23 cellular contexts compared by ENCODE assay signal in the genomic region with DNA sequence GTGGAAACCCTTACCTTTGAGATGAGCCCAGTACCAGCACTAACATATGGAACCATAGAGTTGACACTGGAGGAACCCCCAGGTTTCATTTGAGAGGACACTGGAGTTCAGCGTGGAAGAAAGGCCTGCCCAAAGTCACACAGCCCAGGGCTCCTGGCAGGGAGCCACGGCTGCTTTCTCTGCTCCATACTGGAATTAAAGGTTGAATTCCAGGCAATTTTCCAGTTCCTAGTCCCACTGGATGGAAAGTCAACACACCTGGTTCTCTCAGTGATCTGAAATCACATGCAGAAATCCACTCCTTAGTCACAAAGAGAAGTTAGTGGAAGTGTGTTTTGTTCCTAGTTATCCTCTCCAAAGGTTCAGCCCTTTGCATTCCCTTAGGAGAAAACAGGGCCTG.
DNase-seq lines count a peak whose midpoint lies in the region; ATAC-seq, FAIRE-seq and TF ChIP-seq lines count a peak whose summit lies in the region.
"Had no signal": no experiment of that assay in that cellular context is flagged by ENCODE, and none has a peak within 500 bp of the region (broad histone marks: within the 10 kb centered on the region; RNA-seq: fewer than 3 reads in every experiment).

No MANE protein-coding gene starts in this region.

- H3K27me3 ChIP-seq in Karpas-422 (ENCODE audit: low read length) (no peaks in the 10 kb centered on the region), pancreas (peaks cover 0 to 4% (median 0%) of the 10 kb centered on the region in 4 donors), small intestine (ENCODE audit: control insufficient read depth in 2 of 2, insufficient read depth in 2 of 2, low read length in 2 of 2) (no peaks in the 10 kb centered on the region)

- intact Hi-C loops in pancreas (cut with DNase I), result no loop called here

- no peaks in the 10 kb centered on the region for H3K4me1 ChIP-seq in Karpas-422 (ENCODE audit: low read length)
- H3K4me1 ChIP-seq in pancreas, result peaks cover 0 to 14% (median 0%) of the 10 kb centered on the region in 3 donors
- no peaks in the 10 kb centered on the region for H3K4me1 ChIP-seq in small intestine (ENCODE audit: control insufficient read depth in 2 of 2, insufficient read depth in 1 of 2, low read depth in 1 of 2, low read length in 1 of 2)
- H3K4me1 ChIP-seq: A549 had no signal

- H3K9ac ChIP-seq in Karpas-422 (ENCODE audit: low read length), result no peak overlapping the region

- H3K36me3 ChIP-seq in Karpas-422 (ENCODE audit: insufficient read depth, low read length), result no peaks in the 10 kb centered on the region
- no peaks in the 10 kb centered on the region for H3K36me3 ChIP-seq in pancreas
- no peaks in the 10 kb centered on the region for H3K36me3 ChIP-seq in small intestine (ENCODE audit: control insufficient read depth in 2 of 2, insufficient read depth in 2 of 2, low read length in 2 of 2)

- DNase-seq in Karpas-422, result peak; percentile 5
- DNase-seq in pancreas, result peak in 4 of 6 donors; percentile 10 to 68 (median 35)
- DNase-seq in GM03348 (ENCODE audit: low spot score), result no peak
- DNase-seq in small intestine, result no peak
- no peak for DNase-seq in DMS 273 (lab: John Stamatoyannopoulos, UW; ENCODE audit: unreplicated experiment)
- DNase-seq: C1 segment of cervical spinal cord; CD8-positive, alpha-beta T cell; DMS79 treated with DMSO at 0.1 percent for 48 hours; GF-D8; NCI-H1092 treated with DMSO at 0.1 percent for 48 hours; NCI-H146; NCI-H1930; NCI-H526; SHP77; T-cell had no signal

- peak overlapping the region; percentile 59 for H3K27ac ChIP-seq in C4-2B
- H3K27ac ChIP-seq in Karpas-422 (ENCODE audit: low read length), result no peak overlapping the region
- H3K27ac ChIP-seq in VCaP, result peak overlapping the region; percentile 74
- no peak overlapping the region for H3K27ac ChIP-seq in pancreas
- H3K27ac ChIP-seq in small intestine (ENCODE audit: low read depth in 1 of 2, low read length in 1 of 2), result no peak overlapping the region
- H3K27ac ChIP-seq: A549, HL-60, RWPE1 had no signal

- H2AFZ ChIP-seq in Karpas-422 (ENCODE audit: low read length), result no peak overlapping the region

- peak in 3 of 4 donors; percentile 35 to 64 (median 43) for ATAC-seq in pancreas
- ATAC-seq: A549; CD8-positive, alpha-beta T cell; Panc1; T-cell had no signal

- H4K20me1 ChIP-seq in Karpas-422 (ENCODE audit: insufficient read depth, low read depth, low read length), result no peaks in the 10 kb centered on the region

- H3K79me2 ChIP-seq in Karpas-422 (ENCODE audit: low read length), result no peaks in the 10 kb centered on the region

- H3K9me3 ChIP-seq in Karpas-422 (ENCODE audit: low read length) (no peaks in the 10 kb centered on the region), pancreas (no peaks in the 10 kb centered on the region), small intestine (ENCODE audit: control insufficient read depth, low read depth) (no peaks in the 10 kb centered on the region)
- H3K9me3 ChIP-seq: A549 had no signal

- H3K9me2 ChIP-seq in Karpas-422 (replicated peaks; ENCODE audit: insufficient read depth, low read length), result no peaks in the 10 kb centered on the region

- TF ChIP-seq CTCF in C4-2B (conservative IDR thresholded peaks at IDR 0.05), result no peak
- TF ChIP-seq CTCF in VCaP (conservative IDR thresholded peaks at IDR 0.05), result no peak
- no peak for TF ChIP-seq CTCF in pancreas (IDR thresholded peaks at IDR 0.05)

- H3K4me2 ChIP-seq in Karpas-422 (ENCODE audit: low read depth, low read length, poor library complexity, severe bottlenecking), result no peak overlapping the region
- H3K4me2 ChIP-seq: A549 had no signal

- WGBS in pancreas, 2 donors, result 14 to 15% methylated on average over 2 of the region's 2 CpGs
- 35 to 58% (median 36%) methylated on average over 2 of the region's 2 CpGs for WGBS in small intestine, 3 donors

- no peak overlapping the region for H3K4me3 ChIP-seq in Karpas-422 (ENCODE audit: low read length)
- H3K4me3 ChIP-seq in pancreas, result no peak overlapping the region
- H3K4me3 ChIP-seq in small intestine (ENCODE audit: low read depth in 1 of 2, low read length in 2 of 2), result no peak overlapping the region
- H3K4me3 ChIP-seq: A549 had no signal

- FAIRE-seq in pancreas (lab: Jason Lieb, UNC), result no peak
- no peak for FAIRE-seq in small intestine (lab: Jason Lieb, UNC)
- FAIRE-seq: A549, GM18507, H54 had no signal

Comparison
In these comparisons a context has a peak if more than half of its experiments do, and no peak if none do; other contexts are left out.
1. H3K27ac ChIP-seq: peak in C4-2B (single experiment) and VCaP (single experiment); none in Karpas-422 (single experiment), pancreas (0 of 4) and small intestine (0 of 2).
2. DNase-seq: peak in Karpas-422 (single experiment) and pancreas (4 of 6); none in GM03348 (single experiment), small intestine (single experiment) and DMS 273 (single experiment).